9 cellular contexts compared by ENCODE assay signal in the genomic region with DNA sequence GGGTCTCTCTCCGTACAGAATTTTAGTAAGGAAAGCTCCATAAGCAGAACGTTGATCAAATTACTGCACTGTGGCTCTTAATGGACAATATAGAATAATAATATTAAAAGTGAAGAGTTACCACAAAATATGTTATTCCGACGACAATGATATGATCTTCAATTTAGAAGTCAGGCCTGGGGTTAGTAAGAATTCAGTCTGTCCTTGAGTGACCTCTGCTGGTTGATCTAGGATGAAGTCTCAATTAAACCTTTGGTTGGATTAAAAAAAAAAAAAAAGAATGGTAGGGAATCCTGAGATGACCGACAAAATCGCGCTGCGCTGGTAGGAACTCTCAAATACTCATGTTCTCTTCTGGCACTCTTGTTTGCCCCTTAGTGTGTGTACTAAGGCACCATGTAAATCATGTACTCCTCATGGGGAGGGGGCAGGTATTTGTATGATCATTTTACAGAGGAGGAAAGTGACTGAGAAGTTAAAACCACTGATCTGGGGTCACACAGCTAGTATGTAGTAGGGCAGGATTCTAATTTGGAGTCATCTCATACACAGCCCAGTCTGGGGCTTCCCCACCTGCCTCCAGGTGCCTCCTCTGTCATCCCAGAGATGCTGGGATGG.
DNase-seq lines count a peak whose midpoint lies in the region; ATAC-seq and TF ChIP-seq lines count a peak whose summit lies in the region.
"Had no signal": no experiment of that assay in that cellular context is flagged by ENCODE, and none has a peak within 500 bp of the region (broad histone marks: within the 10 kb centered on the region; RNA-seq: fewer than 3 reads in every experiment).

No MANE protein-coding gene starts in this region.

- H3K4me3 Mint-ChIP-seq in Caco-2 (ENCODE audit: unreplicated experiment), result no peak overlapping the region
- H3K4me3 Mint-ChIP-seq: memory B cell had no signal

- TF ChIP-seq CTCF in Caco-2 (IDR thresholded peaks at IDR 0.05; ENCODE audit: insufficient read depth in 1 of 2, low read depth in 1 of 2, low read length in 1 of 2, severe bottlenecking in 1 of 2, unreplicated experiment in 1 of 2) (peak; percentile 35 to 45), HEK293 (tag by site-specific recombination; IDR thresholded peaks at IDR 0.05) (peak; percentile 28; the same call in 1 of the 2 replicates)

- no peaks in the 10 kb centered on the region for H3K9me3 Mint-ChIP-seq in Caco-2 (ENCODE audit: unreplicated experiment)
- H3K9me3 Mint-ChIP-seq: memory B cell had no signal

- ATAC-seq in GM19467 (IDR thresholded peaks at IDR 0.05; ENCODE audit: unreplicated experiment), result no peak
- no peak for ATAC-seq in GM18511 (IDR thresholded peaks at IDR 0.05; ENCODE audit: unreplicated experiment)

- POLR2A ChIA-PET in Caco-2 (lab: Charles Lee), result no interaction called here
- POLR2A ChIA-PET in HEK293 (lab: Yijun Ruan, JAX), result interaction anchor here (1.1 kb wide), 1 partner anchor 130 kb away, joined by 4 read pairs; no protein-coding TSS in a partner anchor

- H3K4me1 Mint-ChIP-seq in Caco-2 (ENCODE audit: low read depth, unreplicated experiment), result no peaks in the 10 kb centered on the region
- H3K4me1 Mint-ChIP-seq: memory B cell had no signal

- H3K27me3 Mint-ChIP-seq in Caco-2 (ENCODE audit: insufficient read depth, unreplicated experiment), result peaks cover 13% of the 10 kb centered on the region

- H3K4me3 ChIP-seq in Caco-2 (ENCODE audit: low read depth, low read length) (no peak overlapping the region), HEK293 (ENCODE audit: low read depth, low read length) (no peak overlapping the region)

- BruUV-seq in Caco-2 (replicated peaks; lab: Mats Ljungman, UMichigan), result no TSS peak

- H3K27ac ChIP-seq in HEK293 (ENCODE audit: extremely low read depth, low read depth, low read length), result no peak overlapping the region

- CTCF ChIA-PET in Caco-2 (lab: Charles Lee), result interaction anchor here (0.5 to 1.4 kb wide), 3 partner anchors 130 to 185 kb away, joined by 3 to 6 read pairs (median 3); no protein-coding TSS in a partner anchor
- CTCF ChIA-PET in HEK293 (lab: Yijun Ruan, JAX), result interaction anchor here (0.5 to 8.5 kb wide), 26 partner anchors 9 to 1581 kb away, joined by 3 to 280 read pairs (median 5); no protein-coding TSS in a partner anchor

- no peaks in the 10 kb centered on the region for H3K27me3 ChIP-seq in Caco-2 (replicated peaks; ENCODE audit: control insufficient read depth, insufficient read depth, low read length)

- H3K9me3 ChIP-seq in Caco-2, result no peaks in the 10 kb centered on the region
- no peaks in the 10 kb centered on the region for H3K9me3 ChIP-seq in HEK293 (ENCODE audit: control insufficient read depth, insufficient read depth, low read depth, low read length)

- no peaks in the 10 kb centered on the region for H3K36me3 ChIP-seq in Caco-2 (ENCODE audit: control insufficient read depth, insufficient read depth, low read length)
- no peaks in the 10 kb centered on the region for H3K36me3 ChIP-seq in HEK293 (ENCODE audit: control insufficient read depth in 2 of 2, insufficient read depth in 1 of 2, low read length in 2 of 2)

- H3K36me3 Mint-ChIP-seq in Caco-2 (ENCODE audit: insufficient read depth, unreplicated experiment), result no peaks in the 10 kb centered on the region
- H3K36me3 Mint-ChIP-seq: memory B cell had no signal

- intact Hi-C loops in Caco-2 (cut with micrococcal nuclease; ENCODE audit: unreplicated experiment), result loop anchor here (1.0 kb wide), 1 partner anchor 130 kb away; no protein-coding TSS in a partner anchor

- H3K27ac Mint-ChIP-seq in Caco-2 (ENCODE audit: unreplicated experiment), result no peak overlapping the region
- H3K27ac Mint-ChIP-seq: memory B cell had no signal

- DNase-seq in Caco-2 (peak in 1 of 2 experiments; percentile 32), NCI-H748 treated with DMSO at 0.1 percent for 48 hours (lab: John Stamatoyannopoulos, UW) (peak; percentile 57), dermis microvascular lymphatic vessel endothelial cell (ENCODE audit: low read depth in 2 of 2) (peak; percentile 15 to 42), middle frontal gyrus (ENCODE audit: extremely low spot score, low spot score) (peak; percentile 47), T1000 (lab: John Stamatoyannopoulos, UW) (no peak)

- no peaks in the 10 kb centered on the region for H3K4me1 ChIP-seq in Caco-2
- H3K4me1 ChIP-seq in HEK293 (ENCODE audit: control insufficient read depth, insufficient read depth, low read length), result peaks cover 2% of the 10 kb centered on the region; the same call in 1 of the 2 replicates

TF ChIP-seq in HEK293, 187 proteins besides CTCF, POLR2A, EP300 and RAD21:
- TF ChIP-seq ZBTB17 (tag by site-specific recombination; IDR thresholded peaks at IDR 0.05) (peak; percentile 86), ZNF433 (tag by site-specific recombination; IDR thresholded peaks at IDR 0.05; ENCODE audit: low read depth) (no peak), ZNF132 (tag by site-specific recombination; IDR thresholded peaks at IDR 0.05; ENCODE audit: borderline replicate concordance) (no peak), ZNF654 (tag by site-specific recombination; IDR thresholded peaks at IDR 0.05; ENCODE audit: low read depth) (peak; percentile 82)
- TF ChIP-seq, protein P1, sequence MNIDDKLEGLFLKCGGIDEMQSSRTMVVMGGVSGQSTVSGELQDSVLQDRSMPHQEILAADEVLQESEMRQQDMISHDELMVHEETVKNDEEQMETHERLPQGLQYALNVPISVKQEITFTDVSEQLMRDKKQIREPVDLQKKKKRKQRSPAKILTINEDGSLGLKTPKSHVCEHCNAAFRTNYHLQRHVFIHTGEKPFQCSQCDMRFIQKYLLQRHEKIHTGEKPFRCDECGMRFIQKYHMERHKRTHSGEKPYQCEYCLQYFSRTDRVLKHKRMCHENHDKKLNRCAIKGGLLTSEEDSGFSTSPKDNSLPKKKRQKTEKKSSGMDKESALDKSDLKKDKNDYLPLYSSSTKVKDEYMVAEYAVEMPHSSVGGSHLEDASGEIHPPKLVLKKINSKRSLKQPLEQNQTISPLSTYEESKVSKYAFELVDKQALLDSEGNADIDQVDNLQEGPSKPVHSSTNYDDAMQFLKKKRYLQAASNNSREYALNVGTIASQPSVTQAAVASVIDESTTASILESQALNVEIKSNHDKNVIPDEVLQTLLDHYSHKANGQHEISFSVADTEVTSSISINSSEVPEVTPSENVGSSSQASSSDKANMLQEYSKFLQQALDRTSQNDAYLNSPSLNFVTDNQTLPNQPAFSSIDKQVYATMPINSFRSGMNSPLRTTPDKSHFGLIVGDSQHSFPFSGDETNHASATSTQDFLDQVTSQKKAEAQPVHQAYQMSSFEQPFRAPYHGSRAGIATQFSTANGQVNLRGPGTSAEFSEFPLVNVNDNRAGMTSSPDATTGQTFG (tag by site-specific recombination; IDR thresholded peaks at IDR 0.05; ENCODE audit: borderline replicate concordance), result no peak
